ENCODE assay signal across 1 cellular context in the genomic region with DNA sequence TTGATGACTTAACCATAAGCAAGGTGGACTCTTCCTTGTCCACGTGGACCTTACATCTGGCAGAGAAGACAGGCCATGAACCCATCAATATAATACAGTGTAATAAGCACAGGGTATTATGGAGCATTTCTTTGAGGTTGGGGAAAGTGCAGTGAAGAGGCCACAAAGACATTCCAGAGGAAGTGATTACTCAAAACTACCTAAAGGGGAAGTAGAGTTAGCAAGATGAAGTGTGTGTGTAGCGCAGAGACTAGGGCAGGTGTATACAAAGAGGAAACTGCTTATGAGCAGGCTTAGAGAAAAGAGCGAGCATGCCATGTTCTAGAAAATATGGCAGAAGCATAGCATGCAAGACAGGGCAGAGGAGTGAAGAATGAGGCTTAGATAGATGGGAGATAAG.
TF ChIP-seq lines count a peak whose summit lies in the region.

No MANE protein-coding gene starts in this region.

TF ChIP-seq in GM23338, 12 proteins besides CTCF, POLR2A, EP300 and RAD21 (continued from another document):
- TF ChIP-seq, protein P1, sequence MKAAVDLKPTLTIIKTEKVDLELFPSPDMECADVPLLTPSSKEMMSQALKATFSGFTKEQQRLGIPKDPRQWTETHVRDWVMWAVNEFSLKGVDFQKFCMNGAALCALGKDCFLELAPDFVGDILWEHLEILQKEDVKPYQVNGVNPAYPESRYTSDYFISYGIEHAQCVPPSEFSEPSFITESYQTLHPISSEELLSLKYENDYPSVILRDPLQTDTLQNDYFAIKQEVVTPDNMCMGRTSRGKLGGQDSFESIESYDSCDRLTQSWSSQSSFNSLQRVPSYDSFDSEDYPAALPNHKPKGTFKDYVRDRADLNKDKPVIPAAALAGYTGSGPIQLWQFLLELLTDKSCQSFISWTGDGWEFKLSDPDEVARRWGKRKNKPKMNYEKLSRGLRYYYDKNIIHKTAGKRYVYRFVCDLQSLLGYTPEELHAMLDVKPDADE (IDR thresholded peaks at IDR 0.05): no peak
- TF ChIP-seq ZNF331 (CRISPR knock-in tag; IDR thresholded peaks at IDR 0.05; ENCODE audit: low read depth): no peak
TF ChIP-seq in GM23338: peak in this region for 0.
